ENCODE assay signal across 8 cellular contexts in genomic region chr10:100970076-100970913, GRCh38. TPM values are rescaled to one million over a fixed set of nuclear protein-coding genes. Genes with fewer than 3 reads are reported as not detected.
A peak's percentile ranks its signal among the peaks of the same experiment; 100 is the strongest.
DNase-seq lines count a peak whose midpoint lies in the region; ATAC-seq and TF ChIP-seq lines count a peak whose summit lies in the region.

No MANE protein-coding gene starts in this region.

- TF ChIP-seq CTCF in glutamatergic neuron (IDR thresholded peaks at IDR 0.05; ENCODE audit: partially characterized antibody, unreplicated experiment) (no peak), prostate gland (IDR thresholded peaks at IDR 0.05) (no peak), tibial artery (IDR thresholded peaks at IDR 0.05) (no peak)

- H3K27me3 ChIP-seq in HUES64 (ENCODE audit: insufficient read depth, low read length): peaks cover 8% of the 10 kb centered on the region
- H3K27me3 ChIP-seq in prostate gland (replicated peaks; ENCODE audit: insufficient read depth): no peaks in the 10 kb centered on the region
- H3K27me3 ChIP-seq in tibial artery: peaks cover 0 to 13% of the 10 kb centered on the region in 2 donors

- peaks cover 8% of the 10 kb centered on the region for H3K9me3 Mint-ChIP-seq in glutamatergic neuron (ENCODE audit: unreplicated experiment)

- H3K27ac ChIP-seq in HUES64 (ENCODE audit: low read depth, low read length) (no peak overlapping the region), prostate gland (peak overlapping the region; percentile 58 to 69), tibial artery (no peak overlapping the region)

- H3K9me3 ChIP-seq in HUES64 (ENCODE audit: insufficient read depth, low read depth, low read length) (no peaks in the 10 kb centered on the region), prostate gland (no peaks in the 10 kb centered on the region), tibial artery (no peaks in the 10 kb centered on the region)

- no peaks in the 10 kb centered on the region for H3K36me3 Mint-ChIP-seq in glutamatergic neuron (ENCODE audit: unreplicated experiment)

- intact Hi-C loops in prostate gland (cut with DNase I): no loop called here
- intact Hi-C loops in tibial artery (cut with DNase I; ENCODE audit: low total_unique reads): no loop called here

- peak; percentile 59 for DNase-seq in activated CD8-positive, alpha-beta memory T cell treated with anti-CD3 and anti-CD28 coated beads, Interleukin-2, amount 50 U/mL, for 48 hours
- peak; percentile 32 for DNase-seq in glutamatergic neuron
- DNase-seq in prostate gland (ENCODE audit: low spot score): peak; percentile 46
- no peak for DNase-seq in NCI-H526 treated with DMSO at 0.1 percent for 48 hours (lab: John Stamatoyannopoulos, UW)
- no peak for DNase-seq in tibial artery

- H3K4me3 ChIP-seq in HUES64 (ENCODE audit: low read length) (peak overlapping the region; percentile 57), prostate gland (peak overlapping the region; percentile 66 to 71), tibial artery (peak overlapping the region in 1 of 2 donors; percentile 58)

- H3K4me1 Mint-ChIP-seq in glutamatergic neuron (ENCODE audit: low read depth, unreplicated experiment): peaks cover 13% of the 10 kb centered on the region

- ATAC-seq in HG02938 (IDR thresholded peaks at IDR 0.05; ENCODE audit: unreplicated experiment): no peak
- ATAC-seq in GM19023 (IDR thresholded peaks at IDR 0.05; ENCODE audit: unreplicated experiment): no peak

- WGBS in HUES64: 26% methylated on average over 8 of the region's 13 CpGs
- 33% methylated on average over 13 of the region's 13 CpGs for WGBS in prostate gland

- H3K36me3 ChIP-seq in HUES64 (ENCODE audit: insufficient read depth, low read length): peaks cover 2% of the 10 kb centered on the region; the same call in 1 of the 2 replicates
- H3K36me3 ChIP-seq in prostate gland: peaks cover 0 to 7% of the 10 kb centered on the region in 2 donors
- H3K36me3 ChIP-seq in tibial artery: peaks cover 0 to 9% (median 0%) of the 10 kb centered on the region in 3 donors

- no peak overlapping the region for H3K9ac ChIP-seq in HUES64 (ENCODE audit: low read depth, low read length)

- peak overlapping the region; percentile 86 for H3K4me3 Mint-ChIP-seq in glutamatergic neuron (ENCODE audit: unreplicated experiment)

- peaks cover 8% of the 10 kb centered on the region for H3K27me3 Mint-ChIP-seq in glutamatergic neuron (ENCODE audit: unreplicated experiment)

- H3K4me1 ChIP-seq in HUES64 (ENCODE audit: insufficient read depth, low read length) (peaks cover 9% of the 10 kb centered on the region; the same call in 1 of the 2 replicates), prostate gland (replicated peaks) (peaks cover 13% of the 10 kb centered on the region), tibial artery (peaks cover 0 to 15% (median 14%) of the 10 kb centered on the region in 4 donors)

- TF ChIP-seq POLR2A in prostate gland (IDR thresholded peaks at IDR 0.05): no peak

- no peak overlapping the region for H3K27ac Mint-ChIP-seq in glutamatergic neuron (ENCODE audit: unreplicated experiment)

RNA-seq across cellular contexts. Expression of gene SEMA4G, which starts 1.0 kb away (rescaled TPM):
- 6.6 TPM for polyA plus RNA-seq in HUES64 (2013, experiment 1 of 2)
- 10.0 TPM for polyA plus RNA-seq in HUES64 (2013, experiment 2 of 2)
- total RNA-seq in glutamatergic neuron (ENCODE audit: unreplicated experiment) (46.9 TPM), prostate gland (10 to 100 TPM; 24.2 to 31.0 TPM)

RNA-seq across cellular contexts. Expression of gene MRPL43, which starts 17.0 kb away (rescaled TPM):
- polyA plus RNA-seq in HUES64 (2013, experiment 1 of 2): 66.9 TPM
- 66.4 TPM for polyA plus RNA-seq in HUES64 (2013, experiment 2 of 2)
- total RNA-seq in glutamatergic neuron (ENCODE audit: unreplicated experiment): 58.2 TPM
- total RNA-seq in prostate gland: 100 to 1,000 TPM in 1 of 2 donors, 10 to 100 TPM in 1; 98.3 to 119 TPM

RNA-seq across cellular contexts. Expression of gene TWNK, which starts 17.0 kb away (rescaled TPM):
- 24.2 TPM for polyA plus RNA-seq in HUES64 (2013, experiment 1 of 2)
- 17.8 TPM for polyA plus RNA-seq in HUES64 (2013, experiment 2 of 2)
- total RNA-seq in glutamatergic neuron (ENCODE audit: unreplicated experiment) (10.1 TPM), prostate gland (10 to 100 TPM in 1 of 2 donors, 1 to 10 TPM in 1; 9.7 to 17.3 TPM)

RNA-seq across cellular contexts. Expression of gene LZTS2, which starts 29.3 kb away (rescaled TPM):
- polyA plus RNA-seq in HUES64 (2013, experiment 1 of 2): 44.8 TPM
- 56.4 TPM for polyA plus RNA-seq in HUES64 (2013, experiment 2 of 2)
- total RNA-seq in glutamatergic neuron (ENCODE audit: unreplicated experiment): 56.7 TPM
- 100 to 1,000 TPM; 108 to 189 TPM for total RNA-seq in prostate gland

RNA-seq across cellular contexts. Expression of gene SLF2, which starts 57.5 kb away (rescaled TPM):
- 17.1 TPM for polyA plus RNA-seq in HUES64 (2013, experiment 1 of 2)
- 14.6 TPM for polyA plus RNA-seq in HUES64 (2013, experiment 2 of 2)
- total RNA-seq in glutamatergic neuron (ENCODE audit: unreplicated experiment) (35.9 TPM), prostate gland (10 to 100 TPM; 25.3 to 77.8 TPM)

Comparison
In these comparisons a context has a peak if more than half of its experiments do, and no peak if none do; other contexts are left out.
1. H3K27ac ChIP-seq: peak in prostate gland (2 of 2); none in HUES64 (single experiment) and tibial artery (0 of 2).
2. DNase-seq: peak in activated CD8-positive, alpha-beta memory T cell treated with anti-CD3 and anti-CD28 coated beads, Interleukin-2, amount 50 U/mL, for 48 hours (single experiment), glutamatergic neuron (single experiment) and prostate gland (single experiment); none in NCI-H526 treated with DMSO at 0.1 percent for 48 hours (single experiment) and tibial artery (0 of 2).